8 cellular contexts compared by ENCODE assay signal in the genomic region with DNA sequence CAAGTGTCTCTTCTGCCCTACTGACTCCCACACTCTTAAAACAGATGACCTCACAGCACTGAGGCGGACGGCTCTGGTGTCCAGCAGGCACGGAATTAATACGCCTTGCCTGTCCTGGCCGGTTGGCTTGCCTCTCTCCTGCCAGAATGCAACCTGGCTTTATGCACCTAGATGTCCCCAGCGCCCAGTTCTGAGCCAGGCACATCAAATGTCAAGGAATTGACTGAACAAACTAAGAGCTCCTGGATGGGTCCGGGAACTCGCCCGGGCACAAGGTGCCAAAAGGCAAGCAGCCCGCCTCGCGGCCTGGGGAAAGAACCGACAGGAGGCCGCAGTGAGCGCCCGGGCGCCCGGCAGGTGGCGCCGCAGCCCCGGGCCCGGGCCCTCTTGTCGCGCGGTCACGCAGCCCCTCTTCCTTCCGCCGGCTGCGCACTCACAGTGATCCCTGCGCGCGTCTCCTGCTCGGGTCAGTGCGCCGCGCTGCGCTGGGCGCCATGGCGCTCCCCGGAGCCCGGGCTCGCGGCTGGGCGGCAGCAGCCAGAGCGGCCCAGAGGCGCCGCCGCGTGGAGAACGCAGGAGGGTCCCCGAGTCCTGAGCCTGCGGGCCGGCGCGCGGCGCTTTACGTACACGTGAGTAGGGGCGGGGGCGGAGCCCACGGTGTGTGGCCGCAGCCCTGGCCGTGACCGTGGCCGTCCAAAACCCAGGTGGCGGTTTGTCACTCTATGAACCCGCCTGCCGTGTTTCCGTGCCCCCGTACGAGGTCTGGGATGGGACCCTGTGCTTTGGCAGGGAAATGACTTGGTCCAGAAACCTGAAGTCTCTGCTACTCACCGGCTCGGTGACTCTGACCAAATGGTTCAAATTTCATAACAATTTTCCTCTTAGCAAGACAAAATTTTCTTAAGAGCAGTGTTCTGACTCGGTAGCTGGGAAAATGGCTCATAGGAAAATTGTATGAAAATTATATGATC. TPM values are rescaled to one million over a fixed set of nuclear protein-coding genes. Genes with fewer than 3 reads are reported as not detected.
A peak's percentile ranks its signal among the peaks of the same experiment; 100 is the strongest.
DNase-seq lines count a peak whose midpoint lies in the region; ATAC-seq and TF ChIP-seq lines count a peak whose summit lies in the region.

A gene (plus strand): TSS at position 470 of the 971 bp plus-strand sequence. CDS start 25 bp downstream, at position 495.

- TF ChIP-seq CTCF in DND-41 (IDR thresholded peaks at IDR 0.05; ENCODE audit: borderline replicate concordance, extremely low read depth, low read length, poor library complexity, severe bottlenecking): peak; percentile 82
- TF ChIP-seq CTCF in Panc1 (IDR thresholded peaks at IDR 0.05): peak; percentile 100

- no peaks in the 10 kb centered on the region for H3K27me3 Mint-ChIP-seq in activated T-cell treated with anti-CD3 and anti-CD28 coated beads, Interleukin-2, amount 50 U/mL, for 72 hours (ENCODE audit: low read depth)
- H3K27me3 Mint-ChIP-seq in naive thymus-derived CD4-positive, alpha-beta T cell: peaks cover 0 to 6% (median 0%) of the 10 kb centered on the region in 5 donors
- H3K27me3 Mint-ChIP-seq in stimulated activated naive B cell treated with anti-CD40 and anti-IgM and Interleukin-4, amounts not matched to agents 10 μg/mL and 1 μg/mL and 100 μg/mL, for 72 hours: peaks cover 0 to 5% of the 10 kb centered on the region in 2 donors

- H3K79me2 ChIP-seq in DND-41 (ENCODE audit: insufficient read depth, low read length): peaks cover 38% of the 10 kb centered on the region

- H3K4me1 Mint-ChIP-seq in activated T-cell treated with anti-CD3 and anti-CD28 coated beads, Interleukin-2, amount 50 U/mL, for 72 hours (ENCODE audit: low read depth): peaks cover 30% of the 10 kb centered on the region
- H3K4me1 Mint-ChIP-seq in naive thymus-derived CD4-positive, alpha-beta T cell: peaks cover 19 to 28% (median 23%) of the 10 kb centered on the region in 7 donors
- H3K4me1 Mint-ChIP-seq in stimulated activated naive B cell treated with anti-CD40 and anti-IgM and Interleukin-4, amounts not matched to agents 10 μg/mL and 1 μg/mL and 100 μg/mL, for 72 hours: peaks cover 27 to 33% of the 10 kb centered on the region in 2 donors

- H3K9me3 Mint-ChIP-seq in activated T-cell treated with anti-CD3 and anti-CD28 coated beads, Interleukin-2, amount 50 U/mL, for 72 hours: no peaks in the 10 kb centered on the region
- H3K9me3 Mint-ChIP-seq in naive thymus-derived CD4-positive, alpha-beta T cell: no peaks in the 10 kb centered on the region
- H3K9me3 Mint-ChIP-seq in stimulated activated naive B cell treated with anti-CD40 and anti-IgM and Interleukin-4, amounts not matched to agents 10 μg/mL and 1 μg/mL and 100 μg/mL, for 72 hours: no peaks in the 10 kb centered on the region

- H3K9me3 ChIP-seq in DND-41 (ENCODE audit: insufficient read depth, low read length, severe bottlenecking) (no peaks in the 10 kb centered on the region), Panc1 (ENCODE audit: control insufficient read depth, insufficient read depth, low read depth, low read length) (no peaks in the 10 kb centered on the region)
- H3K9me3 ChIP-seq in naive thymus-derived CD4-positive, alpha-beta T cell (ENCODE audit: control insufficient read depth in 2 of 3, low read length in 3 of 3): no peaks in the 10 kb centered on the region

- peak within 1 kb of the TSS; percentile 72 for H3K9ac ChIP-seq in DND-41 (ENCODE audit: low read depth, low read length)

- intact Hi-C loops in Panc1 (cut with micrococcal nuclease; ENCODE audit: unreplicated experiment): no loop called here
- intact Hi-C loops in naive thymus-derived CD4-positive, alpha-beta T cell (cut with micrococcal nuclease): loop anchor here (1.0 to 5.0 kb wide), 18 partner anchors 23 to 364 kb away; a partner anchor contains a TSS

- H3K27ac ChIP-seq in DND-41 (ENCODE audit: low read length) (peak within 1 kb of the TSS; percentile 84), Panc1 (ENCODE audit: low read length) (peak within 1 kb of the TSS; percentile 93)
- peak within 1 kb of the TSS; percentile 75 for H3K27ac ChIP-seq in naive thymus-derived CD4-positive, alpha-beta T cell (ENCODE audit: low read depth, low read length)

- POLR2A ChIA-PET in Panc1 (lab: Charles Lee): interaction anchor here (0.6 to 0.7 kb wide), 3 partner anchors 63 to 216 kb away, joined by 3 to 11 read pairs (median 3); no protein-coding TSS in a partner anchor
- POLR2A ChIA-PET in naive thymus-derived CD4-positive, alpha-beta T cell (lab: Charles Lee): interaction anchor here (0.6 to 1.1 kb wide), 8 partner anchors 8 to 149 kb away, joined by 3 to 6 read pairs (median 4); a partner anchor contains a TSS

- peaks cover 3 to 4% of the 10 kb centered on the region in 2 donors for H3K36me3 Mint-ChIP-seq in activated T-cell treated with anti-CD3 and anti-CD28 coated beads, Interleukin-2, amount 50 U/mL, for 72 hours (ENCODE audit: insufficient read depth in 2 of 2)
- H3K36me3 Mint-ChIP-seq in naive thymus-derived CD4-positive, alpha-beta T cell: peaks cover 0 to 9% (median 7%) of the 10 kb centered on the region in 5 donors
- peaks cover 9 to 26% of the 10 kb centered on the region in 2 donors for H3K36me3 Mint-ChIP-seq in stimulated activated naive B cell treated with anti-CD40 and anti-IgM and Interleukin-4, amounts not matched to agents 10 μg/mL and 1 μg/mL and 100 μg/mL, for 72 hours

- H2AFZ ChIP-seq in DND-41 (ENCODE audit: low read depth, low read length): peak within 1 kb of the TSS; percentile 93

- H3K4me2 ChIP-seq in DND-41 (ENCODE audit: insufficient read depth, low read length): peak within 1 kb of the TSS; percentile 83

- DNase-seq in DND-41: peak; percentile 88
- DNase-seq in KG1 (lab: John Stamatoyannopoulos, UW): peak; percentile 83
- DNase-seq in Panc1 (ENCODE audit: low read depth, low spot score): no peak
- DNase-seq in activated T-cell treated with anti-CD3 and anti-CD28 coated beads, Interleukin-2, amount 50 U/mL, for 72 hours: peak; percentile 86 to 91
- peak; percentile 89 for DNase-seq in fibroblast of gingiva (ENCODE audit: low read depth)
- DNase-seq in naive thymus-derived CD4-positive, alpha-beta T cell: peak; percentile 72 to 84 (median 79)
- DNase-seq in stimulated activated naive B cell treated with anti-CD40 and anti-IgM and Interleukin-4, amounts not matched to agents 10 μg/mL and 1 μg/mL and 100 μg/mL, for 72 hours: peak; percentile 85

- peaks cover 17% of the 10 kb centered on the region; the same call in 1 of the 2 replicates for H4K20me1 ChIP-seq in DND-41 (ENCODE audit: insufficient read depth, low read length)

- ATAC-seq in DND-41 (ENCODE audit: insufficient read depth, low read depth) (peak; percentile 91), GM21723 (IDR thresholded peaks at IDR 0.05; ENCODE audit: unreplicated experiment) (peak; percentile 87), Panc1 (peak; percentile 89)
- peak; percentile 94 to 96 for ATAC-seq in activated T-cell treated with anti-CD3 and anti-CD28 coated beads, Interleukin-2, amount 50 U/mL, for 72 hours (replicated peaks in 1 of 2)
- peak; percentile 95 for ATAC-seq in naive thymus-derived CD4-positive, alpha-beta T cell
- peak; percentile 95 to 96 for ATAC-seq in stimulated activated naive B cell treated with anti-CD40 and anti-IgM and Interleukin-4, amounts not matched to agents 10 μg/mL and 1 μg/mL and 100 μg/mL, for 72 hours (replicated peaks)

- CTCF ChIA-PET in Panc1 (lab: Charles Lee): interaction anchor here (0.6 to 1.7 kb wide), 14 partner anchors 20 to 553 kb away, joined by 3 to 17 read pairs (median 6); a partner anchor contains a TSS
- CTCF ChIA-PET in naive thymus-derived CD4-positive, alpha-beta T cell (lab: Charles Lee): interaction anchor here (0.6 to 2.0 kb wide), 15 partner anchors 11 to 1054 kb away, joined by 3 to 13 read pairs (median 3); a partner anchor contains a TSS

- peak within 1 kb of the TSS; percentile 76 for H3K27ac Mint-ChIP-seq in activated T-cell treated with anti-CD3 and anti-CD28 coated beads, Interleukin-2, amount 50 U/mL, for 72 hours
- peak within 1 kb of the TSS; percentile 68 to 96 (median 92) for H3K27ac Mint-ChIP-seq in naive thymus-derived CD4-positive, alpha-beta T cell
- H3K27ac Mint-ChIP-seq in stimulated activated naive B cell treated with anti-CD40 and anti-IgM and Interleukin-4, amounts not matched to agents 10 μg/mL and 1 μg/mL and 100 μg/mL, for 72 hours: peak within 1 kb of the TSS; percentile 96

- no peaks in the 10 kb centered on the region for H3K27me3 ChIP-seq in DND-41 (ENCODE audit: insufficient read depth, low read length, poor library complexity)
- no peaks in the 10 kb centered on the region for H3K27me3 ChIP-seq in Panc1 (ENCODE audit: control insufficient read depth, insufficient read depth, low read length)
- no peaks in the 10 kb centered on the region for H3K27me3 ChIP-seq in naive thymus-derived CD4-positive, alpha-beta T cell (ENCODE audit: control insufficient read depth in 2 of 2, insufficient read depth in 2 of 2, low read length in 2 of 2)

- peaks cover 42% of the 10 kb centered on the region for H3K36me3 ChIP-seq in DND-41 (ENCODE audit: insufficient read depth, low read length)
- no peaks in the 10 kb centered on the region for H3K36me3 ChIP-seq in Panc1 (ENCODE audit: control insufficient read depth, insufficient read depth, low read length)
- peaks cover 0 to 24% (median 3%) of the 10 kb centered on the region in 3 experiments for H3K36me3 ChIP-seq in naive thymus-derived CD4-positive, alpha-beta T cell (ENCODE audit: control insufficient read depth in 2 of 3, insufficient read depth in 3 of 3, low read length in 3 of 3)

- BruUV-seq in Panc1 (replicated peaks; lab: Mats Ljungman, UMichigan): no TSS peak

- in situ Hi-C loops in Panc1 (cut with HindIII; ENCODE audit: low pct_unique_long_range_greater_than_20kb, low sequenced_read_pairs): no loop called here

- H3K4me3 Mint-ChIP-seq in activated T-cell treated with anti-CD3 and anti-CD28 coated beads, Interleukin-2, amount 50 U/mL, for 72 hours: peak within 1 kb of the TSS; percentile 68 to 95
- H3K4me3 Mint-ChIP-seq in naive thymus-derived CD4-positive, alpha-beta T cell: peak within 1 kb of the TSS; percentile 79 to 93 (median 90)
- H3K4me3 Mint-ChIP-seq in stimulated activated naive B cell treated with anti-CD40 and anti-IgM and Interleukin-4, amounts not matched to agents 10 μg/mL and 1 μg/mL and 100 μg/mL, for 72 hours: peak within 1 kb of the TSS; percentile 83 to 94

- H3K4me1 ChIP-seq in DND-41 (ENCODE audit: insufficient read depth, low read length) (peaks cover 29% of the 10 kb centered on the region), Panc1 (ENCODE audit: control insufficient read depth, insufficient read depth, low read length) (peaks cover 30% of the 10 kb centered on the region)
- H3K4me1 ChIP-seq in naive thymus-derived CD4-positive, alpha-beta T cell (ENCODE audit: control insufficient read depth in 2 of 2, insufficient read depth in 2 of 2, low read length in 2 of 2): peaks cover 11 to 12% of the 10 kb centered on the region in 2 donors

- peak within 1 kb of the TSS; percentile 66 to 70 for H3K4me3 ChIP-seq in DND-41 (ENCODE audit: low read depth in 1 of 2, low read length in 2 of 2)
- peak within 1 kb of the TSS; percentile 88 to 98 for H3K4me3 ChIP-seq in Panc1 (ENCODE audit: low read depth in 2 of 2, low read length in 2 of 2)
- peak within 1 kb of the TSS; percentile 98 for H3K4me3 ChIP-seq in naive thymus-derived CD4-positive, alpha-beta T cell (ENCODE audit: low read length)

RNA-seq across cellular contexts. Expression of the gene that starts here (rescaled TPM):
- 40.2 TPM for total RNA-seq in Panc1 (2021; ENCODE audit: unreplicated experiment)
- 34.6 TPM for polyA plus RNA-seq in Panc1 (2012; ENCODE audit: insufficient read length)
- 10 to 100 TPM; 29.2 to 34.0 TPM for total RNA-seq in activated T-cell treated with anti-CD3 and anti-CD28 coated beads, Interleukin-2, amount 50 U/mL, for 72 hours
- 10 to 100 TPM; 38.3 to 91.0 (median 54.6) TPM for total RNA-seq in naive thymus-derived CD4-positive, alpha-beta T cell
- polyA plus RNA-seq in naive thymus-derived CD4-positive, alpha-beta T cell: 10 to 100 TPM; 56.8 to 76.0 TPM
